12 cellular contexts compared by ENCODE assay signal in genomic region chr11:59197990-59198389, GRCh38. TPM values are rescaled to one million over a fixed set of nuclear protein-coding genes. Genes with fewer than 3 reads are reported as not detected.
A peak's percentile ranks its signal among the peaks of the same experiment; 100 is the strongest.
DNase-seq lines count a peak whose midpoint lies in the region; ATAC-seq and TF ChIP-seq lines count a peak whose summit lies in the region.
"Had no signal": no experiment of that assay in that cellular context is flagged by ENCODE, and none has a peak within 500 bp of the region (broad histone marks: within the 10 kb centered on the region; RNA-seq: fewer than 3 reads in every experiment).

No MANE protein-coding gene starts in this region.

- no peak for TF ChIP-seq CTCF in HFFc6 (IDR thresholded peaks at IDR 0.05)
- TF ChIP-seq CTCF in cardiac fibroblast (IDR thresholded peaks at IDR 0.05; ENCODE audit: low read depth, low read length), result no peak
- no peak for TF ChIP-seq CTCF in GM10248 (IDR thresholded peaks at IDR 0.05; ENCODE audit: control extremely low read depth, extremely low read depth, low read depth, missing control alignments)

- POLR2A ChIA-PET in naive thymus-derived CD4-positive, alpha-beta T cell (lab: Charles Lee), result no interaction called here
- POLR2A ChIA-PET in GM10248 (lab: Yijun Ruan, JAX), result interaction anchor here (1.0 kb wide), 1 partner anchor 27 kb away, joined by 3 read pairs; the partner anchor contains the start of gene DTX4

- ATAC-seq in left lobe of liver, result peak; percentile 70
- ATAC-seq in naive thymus-derived CD4-positive, alpha-beta T cell, result no peak
- ATAC-seq: naive thymus-derived CD8-positive, alpha-beta T cell; stimulated activated naive CD8-positive, alpha-beta T cell treated with anti-CD3 and anti-CD28 coated beads, Interleukin-15, Interleukin-2, amounts not matched to agents 100 U/mL and 50 U/mL, for 24 hours had no signal

- H3K27me3 ChIP-seq in naive thymus-derived CD4-positive, alpha-beta T cell (ENCODE audit: control insufficient read depth in 2 of 2, insufficient read depth in 2 of 2, low read length in 2 of 2), result no peaks in the 10 kb centered on the region
- H3K27me3 ChIP-seq: colonic mucosa had no signal

- no peak overlapping the region for H3K27ac ChIP-seq in naive thymus-derived CD4-positive, alpha-beta T cell (ENCODE audit: low read depth, low read length)
- H3K27ac ChIP-seq: colonic mucosa had no signal

- intact Hi-C loops in naive thymus-derived CD4-positive, alpha-beta T cell (cut with micrococcal nuclease), result no loop called here

- no peaks in the 10 kb centered on the region; the same call in 1 of the 2 replicates for H3K27me3 Mint-ChIP-seq in HFFc6 (ENCODE audit: insufficient read depth)
- peaks cover 0 to 7% (median 0%) of the 10 kb centered on the region in 5 donors for H3K27me3 Mint-ChIP-seq in naive thymus-derived CD4-positive, alpha-beta T cell

- no peaks in the 10 kb centered on the region for H3K36me3 ChIP-seq in naive thymus-derived CD4-positive, alpha-beta T cell (ENCODE audit: control insufficient read depth in 2 of 3, insufficient read depth in 3 of 3, low read length in 3 of 3)
- H3K36me3 ChIP-seq: colonic mucosa had no signal

- no peaks in the 10 kb centered on the region for H3K9me3 Mint-ChIP-seq in HFFc6
- no peaks in the 10 kb centered on the region for H3K9me3 Mint-ChIP-seq in naive thymus-derived CD4-positive, alpha-beta T cell
- H3K9me3 Mint-ChIP-seq: naive thymus-derived CD8-positive, alpha-beta T cell had no signal

- CTCF ChIA-PET in naive thymus-derived CD4-positive, alpha-beta T cell (lab: Charles Lee), result no interaction called here
- CTCF ChIA-PET in GM10248 (lab: Yijun Ruan, JAX), result interaction anchor here (1.0 to 36.1 kb wide), 7 partner anchors 8 to 76 kb away, joined by 3 to 962 read pairs (median 4); partner anchors contain the start of gene DTX4

- peaks cover 35% of the 10 kb centered on the region for H3K4me1 Mint-ChIP-seq in HFFc6 (ENCODE audit: low read depth)
- peaks cover 0 to 14% (median 7%) of the 10 kb centered on the region in 7 donors for H3K4me1 Mint-ChIP-seq in naive thymus-derived CD4-positive, alpha-beta T cell

- no peak overlapping the region for H3K4me3 Mint-ChIP-seq in HFFc6
- no peak overlapping the region for H3K4me3 Mint-ChIP-seq in naive thymus-derived CD4-positive, alpha-beta T cell
- H3K4me3 Mint-ChIP-seq: naive thymus-derived CD8-positive, alpha-beta T cell had no signal

- H3K9me3 ChIP-seq in naive thymus-derived CD4-positive, alpha-beta T cell (ENCODE audit: control insufficient read depth in 2 of 3, low read length in 3 of 3), result no peaks in the 10 kb centered on the region
- H3K9me3 ChIP-seq: colonic mucosa had no signal

- peak; percentile 59 for DNase-seq in HFFc6
- DNase-seq in cardiac fibroblast (ENCODE audit: low read depth in 2 of 2), result peak; percentile 80 to 88
- DNase-seq in left lobe of liver (ENCODE audit: low spot score), result peak; percentile 73
- DNase-seq in superior temporal gyrus (ENCODE audit: extremely low spot score), result peak; percentile 82
- no peak for DNase-seq in naive thymus-derived CD4-positive, alpha-beta T cell
- DNase-seq in NCI-H2196 (lab: John Stamatoyannopoulos, UW; ENCODE audit: unreplicated experiment), result no peak
- DNase-seq in GM10248 (ENCODE audit: extremely low spot score), result no peak
- no peak for DNase-seq in NCI-H1694 treated with DMSO at 0.1 percent for 48 hours (lab: John Stamatoyannopoulos, UW)
- DNase-seq: colonic mucosa; naive thymus-derived CD8-positive, alpha-beta T cell; NCI-H1694; stimulated activated naive CD8-positive, alpha-beta T cell treated with anti-CD3 and anti-CD28 coated beads, Interleukin-15, Interleukin-2, amounts not matched to agents 100 U/mL and 50 U/mL, for 24 hours had no signal

- no peaks in the 10 kb centered on the region for H3K4me1 ChIP-seq in naive thymus-derived CD4-positive, alpha-beta T cell (ENCODE audit: control insufficient read depth in 2 of 2, insufficient read depth in 2 of 2, low read length in 2 of 2)
- H3K4me1 ChIP-seq: colonic mucosa had no signal

- H3K27ac Mint-ChIP-seq in HFFc6, result peak overlapping the region; percentile 35; the same call in 1 of the 2 replicates
- H3K27ac Mint-ChIP-seq in naive thymus-derived CD4-positive, alpha-beta T cell, result no peak overlapping the region
- H3K27ac Mint-ChIP-seq: naive thymus-derived CD8-positive, alpha-beta T cell had no signal

- H3K4me3 ChIP-seq in cardiac fibroblast (replicated peaks in 1 of 2; ENCODE audit: low read depth in 2 of 2, low read length in 2 of 2), result no peak overlapping the region
- H3K4me3 ChIP-seq in naive thymus-derived CD4-positive, alpha-beta T cell (ENCODE audit: low read length), result no peak overlapping the region
- H3K4me3 ChIP-seq: colonic mucosa had no signal

- H3K36me3 Mint-ChIP-seq in HFFc6 (ENCODE audit: low read depth), result peaks cover 6% of the 10 kb centered on the region
- peaks cover 0 to 27% (median 11%) of the 10 kb centered on the region in 5 donors for H3K36me3 Mint-ChIP-seq in naive thymus-derived CD4-positive, alpha-beta T cell

RNA-seq across cellular contexts. Expression of gene MPEG1, which starts 14.7 kb away (rescaled TPM):
- not detected for total RNA-seq in HFFc6 (2021; fragmentation: NEBNext Ultra II Directional; extraction: Animal tissue kit (Norgen Biotek cat#: 25700))
- total RNA-seq in left lobe of liver, result 5.7 TPM
- total RNA-seq in naive thymus-derived CD4-positive, alpha-beta T cell, result 100 to 1,000 TPM in 1 of 5 experiments, 10 to 100 TPM in 1, 1 to 10 TPM in 2, not detected in 1; 4.2 to 187 (median 13.8) TPM
- polyA plus RNA-seq in naive thymus-derived CD4-positive, alpha-beta T cell, result under 1 TPM; 0.26 to 0.53 TPM

RNA-seq across cellular contexts. Expression of gene DTX4, which starts 26.1 kb away (rescaled TPM):
- 1 to 10 TPM; 3.2 to 4.6 (median 4.1) TPM for total RNA-seq in HFFc6 (2021; fragmentation: NEBNext Ultra II Directional; extraction: Animal tissue kit (Norgen Biotek cat#: 25700))
- total RNA-seq in left lobe of liver, result 19.9 TPM
- 1 to 10 TPM in 4 of 5 experiments, under 1 TPM in 1; 0.22 to 3.9 (median 2.2) TPM for total RNA-seq in naive thymus-derived CD4-positive, alpha-beta T cell
- under 1 TPM; 0.22 to 0.35 TPM for polyA plus RNA-seq in naive thymus-derived CD4-positive, alpha-beta T cell

RNA-seq across cellular contexts. Expression of gene FAM111A, which starts 55.3 kb away (rescaled TPM):
- 10 to 100 TPM; 28.7 to 56.6 (median 46.7) TPM for total RNA-seq in HFFc6 (2021; fragmentation: NEBNext Ultra II Directional; extraction: Animal tissue kit (Norgen Biotek cat#: 25700))
- total RNA-seq in left lobe of liver, result 9.3 TPM
- total RNA-seq in naive thymus-derived CD4-positive, alpha-beta T cell, result 100 to 1,000 TPM in 3 of 5 experiments, 10 to 100 TPM in 2; 73.1 to 138 (median 117) TPM
- 10 to 100 TPM; 23.0 to 32.0 TPM for polyA plus RNA-seq in naive thymus-derived CD4-positive, alpha-beta T cell

Comparison
In these comparisons a context has a peak if more than half of its experiments do, and no peak if none do; other contexts are left out.
1. DNase-seq: peak in HFFc6 (single experiment), cardiac fibroblast (2 of 2), left lobe of liver (single experiment) and superior temporal gyrus (single experiment); none in naive thymus-derived CD4-positive, alpha-beta T cell (0 of 9), NCI-H2196 (single experiment), GM10248 (single experiment) and NCI-H1694 treated with DMSO at 0.1 percent for 48 hours (single experiment).